In genomic region chr17:17728550-17729251, GRCh38 we compare ENCODE assay signal across 16 cellular contexts. TPM values are rescaled to one million over a fixed set of nuclear protein-coding genes. Genes with fewer than 3 reads are reported as not detected.
DNase-seq lines count a peak whose midpoint lies in the region; ATAC-seq and TF ChIP-seq lines count a peak whose summit lies in the region.
"Had no signal": no experiment of that assay in that cellular context is flagged by ENCODE, and none has a peak within 500 bp of the region (broad histone marks: within the 10 kb centered on the region; RNA-seq: fewer than 3 reads in every experiment).

No MANE protein-coding gene starts in this region.

- peak overlapping the region; percentile 48; the same call in 1 of the 2 replicates for H3K27ac ChIP-seq in Karpas-422 (ENCODE audit: low read length)
- no peak overlapping the region for H3K27ac ChIP-seq in upper lobe of right lung
- H3K27ac ChIP-seq: ovary, SK-N-MC, testis had no signal

- no peaks in the 10 kb centered on the region for H3K9me3 Mint-ChIP-seq in dendritic cell treated with granulocyte-macrophage colony-stimulating factor and Interleukin-4, amounts not matched to agents 40 ng/mL and 50 ng/mL, for 4 days
- H3K9me3 Mint-ChIP-seq in activated T-helper 17 cell treated with anti-CD3 and anti-CD28 coated beads, Interleukin-2, amount 50 U/mL, for 72 hours: no peaks in the 10 kb centered on the region
- H3K9me3 Mint-ChIP-seq: CD4-positive, CD25-positive, alpha-beta regulatory T cell; memory B cell had no signal

- no peak overlapping the region for H2AFZ ChIP-seq in Karpas-422 (ENCODE audit: low read length)

- intact Hi-C loops in dendritic cell treated with granulocyte-macrophage colony-stimulating factor and Interleukin-4, amounts not matched to agents 40 ng/mL and 50 ng/mL, for 4 days (cut with micrococcal nuclease): loop anchor here (10.0 kb wide), 1 partner anchor 56 kb away; no protein-coding TSS in a partner anchor
- intact Hi-C loops in mucosa of descending colon (cut with DNase I, micrococcal nuclease) (no loop called here), upper lobe of right lung (cut with DNase I) (no loop called here)

- peaks cover 62% of the 10 kb centered on the region for H3K4me1 Mint-ChIP-seq in dendritic cell treated with granulocyte-macrophage colony-stimulating factor and Interleukin-4, amounts not matched to agents 40 ng/mL and 50 ng/mL, for 4 days (ENCODE audit: low read depth)
- no peaks in the 10 kb centered on the region for H3K4me1 Mint-ChIP-seq in activated T-helper 17 cell treated with anti-CD3 and anti-CD28 coated beads, Interleukin-2, amount 50 U/mL, for 72 hours

- no peak for DNase-seq in Karpas-422
- no peak for DNase-seq in mucosa of descending colon
- no peak for DNase-seq in upper lobe of right lung
- DNase-seq in NK-92 treated with Interleukin-12 subunit alpha and Interleukin-12 subunit beta, amount 100 ng/mL, for 24 hours (lab: John Stamatoyannopoulos, UW): no peak
- no peak for DNase-seq in DMS153 treated with DMSO at 0.1 percent for 48 hours (lab: John Stamatoyannopoulos, UW; ENCODE audit: unreplicated experiment)
- DNase-seq: cortex of kidney, IMR-90, NCI-H1092 treated with DMSO at 0.1 percent for 48 hours, ovary, testis had no signal

- TF ChIP-seq CTCF in mucosa of descending colon (IDR thresholded peaks at IDR 0.05): no peak
- no peak for TF ChIP-seq CTCF in upper lobe of right lung (IDR thresholded peaks at IDR 0.05)

- peak overlapping the region; percentile 33; the same call in 1 of the 2 replicates for H3K9ac ChIP-seq in Karpas-422 (ENCODE audit: low read length)

- peak overlapping the region; percentile 33; the same call in 1 of the 2 replicates for H3K4me3 ChIP-seq in Karpas-422 (ENCODE audit: low read length)
- no peak overlapping the region for H3K4me3 ChIP-seq in mucosa of descending colon
- H3K4me3 ChIP-seq in upper lobe of right lung: no peak overlapping the region
- H3K4me3 ChIP-seq: ovary, SK-N-MC, testis had no signal

- H3K27ac Mint-ChIP-seq in dendritic cell treated with granulocyte-macrophage colony-stimulating factor and Interleukin-4, amounts not matched to agents 40 ng/mL and 50 ng/mL, for 4 days: peak overlapping the region; percentile 28
- H3K27ac Mint-ChIP-seq in activated T-helper 17 cell treated with anti-CD3 and anti-CD28 coated beads, Interleukin-2, amount 50 U/mL, for 72 hours: no peak overlapping the region
- H3K27ac Mint-ChIP-seq: memory B cell had no signal

- H4K20me1 ChIP-seq in Karpas-422 (ENCODE audit: insufficient read depth, low read depth, low read length): peaks cover 5% of the 10 kb centered on the region; the same call in 1 of the 2 replicates

- peaks cover 91% of the 10 kb centered on the region for H3K79me2 ChIP-seq in Karpas-422 (ENCODE audit: low read length)

- H3K4me3 Mint-ChIP-seq in dendritic cell treated with granulocyte-macrophage colony-stimulating factor and Interleukin-4, amounts not matched to agents 40 ng/mL and 50 ng/mL, for 4 days: no peak overlapping the region
- no peak overlapping the region for H3K4me3 Mint-ChIP-seq in activated T-helper 17 cell treated with anti-CD3 and anti-CD28 coated beads, Interleukin-2, amount 50 U/mL, for 72 hours
- H3K4me3 Mint-ChIP-seq: CD4-positive, CD25-positive, alpha-beta regulatory T cell; memory B cell had no signal

- no peak for TF ChIP-seq POLR2A in GM18505 (IDR thresholded peaks at IDR 0.05; ENCODE audit: borderline replicate concordance, extremely low read depth, insufficient read depth, insufficient read length)

- H3K27me3 Mint-ChIP-seq in dendritic cell treated with granulocyte-macrophage colony-stimulating factor and Interleukin-4, amounts not matched to agents 40 ng/mL and 50 ng/mL, for 4 days: peaks cover 13% of the 10 kb centered on the region
- H3K27me3 Mint-ChIP-seq in activated T-helper 17 cell treated with anti-CD3 and anti-CD28 coated beads, Interleukin-2, amount 50 U/mL, for 72 hours: peaks cover 2% of the 10 kb centered on the region

- H3K9me2 ChIP-seq in Karpas-422 (replicated peaks; ENCODE audit: insufficient read depth, low read length): no peaks in the 10 kb centered on the region

- peaks cover 13% of the 10 kb centered on the region for H3K36me3 Mint-ChIP-seq in dendritic cell treated with granulocyte-macrophage colony-stimulating factor and Interleukin-4, amounts not matched to agents 40 ng/mL and 50 ng/mL, for 4 days (ENCODE audit: low read depth)
- H3K36me3 Mint-ChIP-seq in activated T-helper 17 cell treated with anti-CD3 and anti-CD28 coated beads, Interleukin-2, amount 50 U/mL, for 72 hours (ENCODE audit: low read depth): no peaks in the 10 kb centered on the region
- H3K36me3 Mint-ChIP-seq: memory B cell had no signal

- no peaks in the 10 kb centered on the region for H3K9me3 ChIP-seq in Karpas-422 (ENCODE audit: low read length)
- no peaks in the 10 kb centered on the region for H3K9me3 ChIP-seq in mucosa of descending colon
- H3K9me3 ChIP-seq in upper lobe of right lung: no peaks in the 10 kb centered on the region
- H3K9me3 ChIP-seq: ovary, testis had no signal

- no peaks in the 10 kb centered on the region for H3K36me3 ChIP-seq in Karpas-422 (ENCODE audit: insufficient read depth, low read length)
- H3K36me3 ChIP-seq in mucosa of descending colon (ENCODE audit: low read depth): no peaks in the 10 kb centered on the region
- H3K36me3 ChIP-seq in upper lobe of right lung: no peaks in the 10 kb centered on the region
- H3K36me3 ChIP-seq: ovary had no signal

- ATAC-seq in mucosa of descending colon (peak; percentile 88), upper lobe of right lung (peak; percentile 52), GM18505 (IDR thresholded peaks at IDR 0.05; ENCODE audit: unreplicated experiment) (no peak)
- ATAC-seq in activated T-helper 17 cell treated with anti-CD3 and anti-CD28 coated beads, Interleukin-2, amount 50 U/mL, for 72 hours (replicated peaks): no peak

- H3K27me3 ChIP-seq in Karpas-422 (ENCODE audit: low read length) (no peaks in the 10 kb centered on the region), upper lobe of right lung (no peaks in the 10 kb centered on the region)
- H3K27me3 ChIP-seq: ovary, testis had no signal

- peak overlapping the region; percentile 64 for H3K4me2 ChIP-seq in Karpas-422 (ENCODE audit: low read depth, low read length, poor library complexity, severe bottlenecking)

- peaks cover 97% of the 10 kb centered on the region for H3K4me1 ChIP-seq in Karpas-422 (ENCODE audit: low read length)
- H3K4me1 ChIP-seq in mucosa of descending colon (ENCODE audit: low read depth): peaks cover 5% of the 10 kb centered on the region
- H3K4me1 ChIP-seq in upper lobe of right lung: peaks cover 45% of the 10 kb centered on the region

RNA-seq across cellular contexts. Expression of gene RAI1, which starts 47.4 kb away (rescaled TPM):
- 18.2 and 35.1 TPM in 2 replicates for total RNA-seq in Karpas-422 (2014; rRNA removed; shearing (Covaris generic); ENCODE audit: low replicate concordance)
- total RNA-seq in mucosa of descending colon: 10 to 100 TPM; 12.9 to 29.2 (median 17.0) TPM
- 38.1 TPM for total RNA-seq in upper lobe of right lung
- total RNA-seq in activated T-helper 17 cell treated with anti-CD3 and anti-CD28 coated beads, Interleukin-2, amount 50 U/mL, for 72 hours: 10 to 100 TPM in 1 of 2 donors, 1 to 10 TPM in 1; 7.0 to 16.0 TPM

Comparison
In these comparisons a context has a peak if more than half of its experiments do, and no peak if none do; other contexts are left out.
1. ATAC-seq: peak in mucosa of descending colon (single experiment) and upper lobe of right lung (single experiment); none in GM18505 (single experiment) and activated T-helper 17 cell treated with anti-CD3 and anti-CD28 coated beads, Interleukin-2, amount 50 U/mL, for 72 hours (single experiment).